ENCODE assay signal across 14 cellular contexts in genomic region chr7:69922011-69922803, GRCh38.
DNase-seq lines count a peak whose midpoint lies in the region; ATAC-seq and TF ChIP-seq lines count a peak whose summit lies in the region.
"Had no signal": no experiment of that assay in that cellular context is flagged by ENCODE, and none has a peak within 500 bp of the region (broad histone marks: within the 10 kb centered on the region; RNA-seq: fewer than 3 reads in every experiment).

No MANE protein-coding gene starts in this region.

- peak; percentile 88 for ATAC-seq in GM18502 (IDR thresholded peaks at IDR 0.05; ENCODE audit: poor library complexity, unreplicated experiment)
- peak; percentile 82 for ATAC-seq in GM21381 (IDR thresholded peaks at IDR 0.05; ENCODE audit: unreplicated experiment)
- ATAC-seq in HG03039 (IDR thresholded peaks at IDR 0.05; ENCODE audit: unreplicated experiment), result peak; percentile 49
- ATAC-seq: foreskin keratinocyte had no signal

- H3K9me3 Mint-ChIP-seq in endothelial cell (ENCODE audit: unreplicated experiment), result no peaks in the 10 kb centered on the region
- H3K9me3 Mint-ChIP-seq: stimulated activated naive CD8-positive, alpha-beta T cell treated with anti-CD3 and anti-CD28 coated beads, Interleukin-15, Interleukin-2, amounts not matched to agents 100 ng/mL and 50 ng/mL, for 24 hours had no signal

- H3K4me1 Mint-ChIP-seq in endothelial cell (ENCODE audit: unreplicated experiment), result no peaks in the 10 kb centered on the region

- H3K27ac Mint-ChIP-seq in endothelial cell (ENCODE audit: unreplicated experiment), result no peak overlapping the region
- H3K27ac Mint-ChIP-seq: stimulated activated naive CD8-positive, alpha-beta T cell treated with anti-CD3 and anti-CD28 coated beads, Interleukin-15, Interleukin-2, amounts not matched to agents 100 ng/mL and 50 ng/mL, for 24 hours had no signal

- peak; percentile 23 for DNase-seq in M059J (ENCODE audit: low read depth)
- DNase-seq in activated CD4-positive, alpha-beta T cell treated with anti-CD3 and anti-CD28 coated beads, Interleukin-2, amount 50 U/mL, for 4 hours, result no peak
- DNase-seq in endothelial cell (ENCODE audit: low spot score), result no peak
- DNase-seq in NCI-H1105 treated with DMSO at 0.1 percent for 48 hours (lab: John Stamatoyannopoulos, UW), result no peak
- DNase-seq in epidermal melanocyte (ENCODE audit: insufficient read length, low spot score), result no peak
- DNase-seq: activated CD4-positive, alpha-beta T cell treated with anti-CD3 and anti-CD28 coated beads for 1 hour; dorsolateral prefrontal cortex; foreskin keratinocyte; NCI-H2029; SK-N-SH had no signal

- H3K27me3 Mint-ChIP-seq in endothelial cell (ENCODE audit: unreplicated experiment), result peaks cover 2% of the 10 kb centered on the region
- H3K27me3 Mint-ChIP-seq: stimulated activated naive CD8-positive, alpha-beta T cell treated with anti-CD3 and anti-CD28 coated beads, Interleukin-15, Interleukin-2, amounts not matched to agents 100 ng/mL and 50 ng/mL, for 24 hours had no signal

- H3K36me3 Mint-ChIP-seq in endothelial cell (ENCODE audit: low read depth, unreplicated experiment), result no peaks in the 10 kb centered on the region

- no peak for TF ChIP-seq CTCF in endothelial cell (IDR thresholded peaks at IDR 0.05; ENCODE audit: unreplicated experiment)

- H3K4me3 Mint-ChIP-seq in endothelial cell (ENCODE audit: unreplicated experiment), result no peak overlapping the region
- H3K4me3 Mint-ChIP-seq: stimulated activated naive CD8-positive, alpha-beta T cell treated with anti-CD3 and anti-CD28 coated beads, Interleukin-15, Interleukin-2, amounts not matched to agents 100 ng/mL and 50 ng/mL, for 24 hours had no signal
